14 cellular contexts compared by ENCODE assay signal in the genomic region with DNA sequence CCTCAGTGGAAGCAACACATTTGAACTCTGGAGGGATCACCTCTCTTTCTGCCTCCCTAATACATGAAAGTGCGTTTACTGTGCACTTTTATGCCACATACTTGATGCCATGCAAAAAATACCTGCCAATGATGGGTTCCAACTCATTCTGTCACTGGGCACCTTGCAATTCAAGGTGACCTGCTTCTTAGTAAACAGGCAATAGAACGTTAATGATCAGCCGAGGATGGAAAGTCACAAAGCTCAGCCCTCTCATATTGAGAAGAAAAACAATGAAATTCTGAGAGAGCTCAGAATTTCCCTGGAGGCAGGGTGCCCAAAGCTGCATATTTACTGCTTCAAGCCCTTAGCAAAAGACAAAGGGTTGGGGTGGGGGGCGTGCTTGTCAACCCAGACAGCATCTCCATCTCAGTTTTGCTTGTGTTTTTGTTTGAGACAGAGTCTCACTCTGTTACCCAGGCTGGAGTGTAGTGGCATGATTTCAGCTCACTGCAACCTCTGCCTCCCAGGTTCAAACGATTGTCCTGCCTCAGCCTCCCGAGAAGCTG. TPM values are rescaled to one million over a fixed set of nuclear protein-coding genes. Genes with fewer than 3 reads are reported as not detected.
DNase-seq lines count a peak whose midpoint lies in the region; ATAC-seq and TF ChIP-seq lines count a peak whose summit lies in the region.
"Had no signal": no experiment of that assay in that cellular context is flagged by ENCODE, and none has a peak within 500 bp of the region (broad histone marks: within the 10 kb centered on the region; RNA-seq: fewer than 3 reads in every experiment).

No MANE protein-coding gene starts in this region.

- no peak for ATAC-seq in activated naive CD8-positive, alpha-beta T cell treated with anti-CD3 and anti-CD28 coated beads, Interleukin-2, amount 50 U/mL, for 24 hours
- ATAC-seq in HG03354 (IDR thresholded peaks at IDR 0.05; ENCODE audit: poor library complexity, severe bottlenecking, unreplicated experiment) (no peak), HG02588 (IDR thresholded peaks at IDR 0.05; ENCODE audit: unreplicated experiment) (no peak)

- peaks cover 74% of the 10 kb centered on the region for H3K4me1 Mint-ChIP-seq in activated naive CD4-positive, alpha-beta T cell treated with anti-CD3 and anti-CD28 coated beads, Interleukin-2, amount 10 ng/mL, durations not matched to agents 7 days and 5 days
- peaks cover 81% of the 10 kb centered on the region for H3K4me1 Mint-ChIP-seq in activated naive CD8-positive, alpha-beta T cell treated with anti-CD3 and anti-CD28 coated beads, Interleukin-2, amount 50 U/mL, for 24 hours
- H3K4me1 Mint-ChIP-seq in mesothelial cell of epicardium: peaks cover 18% of the 10 kb centered on the region

- no peak overlapping the region for H3K4me3 Mint-ChIP-seq in activated naive CD4-positive, alpha-beta T cell treated with anti-CD3 and anti-CD28 coated beads, Interleukin-2, amount 10 ng/mL, durations not matched to agents 7 days and 5 days
- no peak overlapping the region for H3K4me3 Mint-ChIP-seq in activated naive CD8-positive, alpha-beta T cell treated with anti-CD3 and anti-CD28 coated beads, Interleukin-2, amount 50 U/mL, for 24 hours
- no peak overlapping the region for H3K4me3 Mint-ChIP-seq in mesothelial cell of epicardium
- H3K4me3 Mint-ChIP-seq: dendritic cell treated with granulocyte-macrophage colony-stimulating factor and Interleukin-4, amounts not matched to agents 40 ng/mL and 50 ng/mL, for 4 days had no signal

- H3K4me1 ChIP-seq in uterus: peaks cover 0 to 11% of the 10 kb centered on the region in 2 donors

- no peaks in the 10 kb centered on the region for H3K9me3 ChIP-seq in uterus
- H3K9me3 ChIP-seq: SJSA1 had no signal

- no peak for TF ChIP-seq POLR2A in uterus (IDR thresholded peaks at IDR 0.05)

- H3K27me3 Mint-ChIP-seq in activated naive CD4-positive, alpha-beta T cell treated with anti-CD3 and anti-CD28 coated beads, Interleukin-2, amount 10 ng/mL, durations not matched to agents 7 days and 5 days: no peaks in the 10 kb centered on the region
- H3K27me3 Mint-ChIP-seq in activated naive CD8-positive, alpha-beta T cell treated with anti-CD3 and anti-CD28 coated beads, Interleukin-2, amount 50 U/mL, for 24 hours: no peaks in the 10 kb centered on the region
- H3K27me3 Mint-ChIP-seq in mesothelial cell of epicardium (ENCODE audit: low read depth): no peaks in the 10 kb centered on the region

- H3K27ac ChIP-seq in uterus: peak overlapping the region; percentile 81 to 92
- H3K27ac ChIP-seq: SJSA1 had no signal

- no peaks in the 10 kb centered on the region for H3K9me3 Mint-ChIP-seq in activated naive CD4-positive, alpha-beta T cell treated with anti-CD3 and anti-CD28 coated beads, Interleukin-2, amount 10 ng/mL, durations not matched to agents 7 days and 5 days
- no peaks in the 10 kb centered on the region for H3K9me3 Mint-ChIP-seq in activated naive CD8-positive, alpha-beta T cell treated with anti-CD3 and anti-CD28 coated beads, Interleukin-2, amount 50 U/mL, for 24 hours
- H3K9me3 Mint-ChIP-seq in mesothelial cell of epicardium: no peaks in the 10 kb centered on the region
- H3K9me3 Mint-ChIP-seq: dendritic cell treated with granulocyte-macrophage colony-stimulating factor and Interleukin-4, amounts not matched to agents 40 ng/mL and 50 ng/mL, for 4 days had no signal

- peaks cover 43% of the 10 kb centered on the region for H3K36me3 Mint-ChIP-seq in activated naive CD4-positive, alpha-beta T cell treated with anti-CD3 and anti-CD28 coated beads, Interleukin-2, amount 10 ng/mL, durations not matched to agents 7 days and 5 days
- H3K36me3 Mint-ChIP-seq in activated naive CD8-positive, alpha-beta T cell treated with anti-CD3 and anti-CD28 coated beads, Interleukin-2, amount 50 U/mL, for 24 hours (ENCODE audit: low read depth): peaks cover 33% of the 10 kb centered on the region
- peaks cover 2% of the 10 kb centered on the region for H3K36me3 Mint-ChIP-seq in mesothelial cell of epicardium

- peak overlapping the region; percentile 85 for H3K27ac Mint-ChIP-seq in activated naive CD4-positive, alpha-beta T cell treated with anti-CD3 and anti-CD28 coated beads, Interleukin-2, amount 10 ng/mL, durations not matched to agents 7 days and 5 days
- H3K27ac Mint-ChIP-seq in activated naive CD8-positive, alpha-beta T cell treated with anti-CD3 and anti-CD28 coated beads, Interleukin-2, amount 50 U/mL, for 24 hours: peak overlapping the region; percentile 46
- H3K27ac Mint-ChIP-seq in mesothelial cell of epicardium: peak overlapping the region; percentile 76
- H3K27ac Mint-ChIP-seq: dendritic cell treated with granulocyte-macrophage colony-stimulating factor and Interleukin-4, amounts not matched to agents 40 ng/mL and 50 ng/mL, for 4 days had no signal

- H3K36me3 ChIP-seq in uterus: no peaks in the 10 kb centered on the region

- intact Hi-C loops in uterus (cut with DNase I; ENCODE audit: low total_unique reads): no loop called here

- DNase-seq in activated naive CD4-positive, alpha-beta T cell treated with anti-CD3 and anti-CD28 coated beads, Interleukin-2, amount 10 ng/mL, durations not matched to agents 7 days and 5 days: no peak
- DNase-seq in activated naive CD4-positive, alpha-beta T cell treated with Interleukin-2 at 50 U/mL for 16 hours: no peak
- no peak for DNase-seq in activated naive CD8-positive, alpha-beta T cell treated with anti-CD3 and anti-CD28 coated beads, Interleukin-2, amount 50 U/mL, for 24 hours
- DNase-seq in mesothelial cell of epicardium (ENCODE audit: low spot score in 2 of 2, unreplicated experiment in 2 of 2) (no peak), uterus (no peak), NCI-H774 (lab: John Stamatoyannopoulos, UW) (no peak)
- DNase-seq: KBM-7; NCI-H187; NK-92 treated with Interleukin-12 subunit alpha and Interleukin-12 subunit beta, amount 100 ng/mL, for 24 hours had no signal

- H3K4me3 ChIP-seq in uterus: no peak overlapping the region
- H3K4me3 ChIP-seq: SJSA1, smooth muscle cell had no signal

- CTCF ChIA-PET in activated naive CD4-positive, alpha-beta T cell treated with anti-CD3 and anti-CD28 coated beads, Interleukin-2, amount 10 ng/mL, durations not matched to agents 7 days and 5 days (lab: Charles Lee): interaction anchor here (0.9 kb wide), 1 partner anchor 32 kb away, joined by 3 read pairs; no protein-coding TSS in a partner anchor

- TF ChIP-seq CTCF in mesothelial cell of epicardium (IDR thresholded peaks at IDR 0.05; ENCODE audit: unreplicated experiment) (no peak), uterus (IDR thresholded peaks at IDR 0.05) (no peak)

- no peaks in the 10 kb centered on the region for H3K27me3 ChIP-seq in uterus
- H3K27me3 ChIP-seq: SJSA1 had no signal

RNA-seq across cellular contexts. Expression of gene LITAF, which starts 23.2 kb away (rescaled TPM):
- total RNA-seq in mesothelial cell of epicardium (60.8 to 71.0 TPM (median 62.0 TPM) in 3 replicates), uterus (100 to 1,000 TPM in 1 of 4 donors, 10 to 100 TPM in 3; 46.9 to 163 (median 73.2) TPM)
